Comparison of ENCODE assay signal across 10 cellular contexts in the genomic region with DNA sequence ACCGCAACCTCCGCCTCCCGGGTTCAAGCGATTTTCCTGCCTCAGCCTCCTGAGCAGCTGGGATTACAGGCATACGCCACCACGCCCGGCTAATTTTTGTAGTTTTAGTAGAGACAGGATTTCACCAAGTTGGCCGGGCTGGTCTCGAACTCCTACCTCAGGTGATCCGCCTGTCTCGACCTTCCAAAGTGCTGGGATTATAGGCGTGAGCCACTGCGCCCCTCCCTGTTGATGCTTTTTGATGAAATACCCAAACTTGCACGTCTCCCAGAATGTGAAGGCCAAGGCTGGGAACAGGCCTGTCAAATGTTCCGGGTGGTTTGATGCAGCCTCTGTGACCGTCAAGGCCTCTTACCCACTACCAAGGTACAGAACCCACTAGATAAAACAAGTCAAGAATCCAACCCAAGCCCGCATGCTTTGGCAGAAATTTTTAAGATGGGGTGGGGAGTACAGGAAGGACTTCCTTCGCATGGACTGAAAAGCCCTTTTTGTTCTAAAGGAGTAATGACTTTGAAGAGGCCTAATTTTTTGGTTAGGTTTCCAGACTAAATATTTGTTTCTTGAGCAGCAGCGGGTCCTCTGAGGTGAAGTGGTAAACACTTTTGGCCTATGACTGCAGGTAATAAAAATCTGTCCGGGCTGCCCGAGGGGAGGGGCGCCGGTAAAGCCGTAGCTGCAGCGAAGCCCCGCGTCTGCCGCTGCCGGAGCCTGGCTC. TPM values are rescaled to one million over a fixed set of nuclear protein-coding genes. Genes with fewer than 3 reads are reported as not detected.
DNase-seq lines count a peak whose midpoint lies in the region; ATAC-seq and TF ChIP-seq lines count a peak whose summit lies in the region.
"Had no signal": no experiment of that assay in that cellular context is flagged by ENCODE, and none has a peak within 500 bp of the region (broad histone marks: within the 10 kb centered on the region; RNA-seq: fewer than 3 reads in every experiment).

No MANE protein-coding gene starts in this region.

- H3K9me3 Mint-ChIP-seq in Caco-2 (ENCODE audit: unreplicated experiment), result no peaks in the 10 kb centered on the region

- H3K4me3 Mint-ChIP-seq in Caco-2 (ENCODE audit: unreplicated experiment), result peak overlapping the region; percentile 71
- peak overlapping the region; percentile 63 for H3K4me3 Mint-ChIP-seq in T-helper 17 cell

- DNase-seq in Caco-2 (no peak), T-helper 17 cell (no peak)
- DNase-seq in activated CD4-positive, alpha-beta T cell treated with anti-CD3 and anti-CD28 coated beads for 1 hour, result no peak
- DNase-seq: stimulated activated naive CD4-positive, alpha-beta T cell had no signal

- no peak for TF ChIP-seq CTCF in Caco-2 (IDR thresholded peaks at IDR 0.05; ENCODE audit: insufficient read depth in 1 of 2, low read depth in 1 of 2, low read length in 1 of 2, severe bottlenecking in 1 of 2, unreplicated experiment in 1 of 2)

- H3K36me3 ChIP-seq in Caco-2 (ENCODE audit: control insufficient read depth, insufficient read depth, low read length) (no peaks in the 10 kb centered on the region), muscle layer of duodenum (ENCODE audit: control insufficient read depth in 1 of 2, insufficient read depth in 2 of 2, low read length in 2 of 2) (no peaks in the 10 kb centered on the region)

- no peak for ATAC-seq in T-helper 17 cell
- no peak for ATAC-seq in HG03460 (IDR thresholded peaks at IDR 0.05; ENCODE audit: unreplicated experiment)
- no peak for ATAC-seq in GM21515 (IDR thresholded peaks at IDR 0.05; ENCODE audit: unreplicated experiment)

- H3K27ac ChIP-seq in muscle layer of duodenum (ENCODE audit: low read length), result no peak overlapping the region

- CTCF ChIA-PET in Caco-2 (lab: Charles Lee), result interaction anchor here (1.3 kb wide), 1 partner anchor 10 kb away, joined by 4 read pairs; no protein-coding TSS in a partner anchor

- H3K4me3 ChIP-seq in Caco-2 (ENCODE audit: low read depth, low read length) (peak overlapping the region; percentile 43), muscle layer of duodenum (ENCODE audit: low read depth in 1 of 2, low read length in 2 of 2) (peak overlapping the region; percentile 33 to 57)

- H3K27me3 Mint-ChIP-seq in Caco-2 (ENCODE audit: insufficient read depth, unreplicated experiment) (peaks cover 58% of the 10 kb centered on the region), T-helper 17 cell (peaks cover 88% of the 10 kb centered on the region)

- intact Hi-C loops in Caco-2 (cut with micrococcal nuclease; ENCODE audit: unreplicated experiment), result loop anchor here (1.0 to 10.0 kb wide), 4 partner anchors 203 to 721 kb away; no protein-coding TSS in a partner anchor

- H3K36me3 Mint-ChIP-seq in Caco-2 (ENCODE audit: insufficient read depth, unreplicated experiment) (peaks cover 5% of the 10 kb centered on the region), T-helper 17 cell (ENCODE audit: low read depth) (peaks cover 6% of the 10 kb centered on the region)

- peaks cover 18% of the 10 kb centered on the region for H3K27me3 ChIP-seq in Caco-2 (replicated peaks; ENCODE audit: control insufficient read depth, insufficient read depth, low read length)
- peaks cover 97% of the 10 kb centered on the region for H3K27me3 ChIP-seq in muscle layer of duodenum (ENCODE audit: low read depth, low read length)

- no peak overlapping the region for H3K27ac Mint-ChIP-seq in Caco-2 (ENCODE audit: unreplicated experiment)
- H3K27ac Mint-ChIP-seq in T-helper 17 cell, result peak overlapping the region; percentile 88

- no TSS peak for BruUV-seq in Caco-2 (replicated peaks; lab: Mats Ljungman, UMichigan)

- peaks cover 12% of the 10 kb centered on the region for H3K4me1 Mint-ChIP-seq in Caco-2 (ENCODE audit: low read depth, unreplicated experiment)
- peaks cover 8% of the 10 kb centered on the region for H3K4me1 Mint-ChIP-seq in T-helper 17 cell

- POLR2A ChIA-PET in Caco-2 (lab: Charles Lee), result no interaction called here

- H3K9me3 ChIP-seq in Caco-2 (no peaks in the 10 kb centered on the region), T-helper 17 cell (ENCODE audit: control insufficient read depth, low read length, poor library complexity, severe bottlenecking) (peaks cover 6% of the 10 kb centered on the region), muscle layer of duodenum (ENCODE audit: control insufficient read depth in 1 of 2, low read length in 2 of 2) (no peaks in the 10 kb centered on the region)

- H3K4me1 ChIP-seq in Caco-2 (peaks cover 15% of the 10 kb centered on the region; the same call in 1 of the 2 replicates), muscle layer of duodenum (ENCODE audit: control insufficient read depth in 1 of 2, insufficient read depth in 2 of 2, low read length in 2 of 2) (peaks cover 0 to 53% of the 10 kb centered on the region in 2 donors)

RNA-seq across cellular contexts. Expression of a gene that starts 3.7 kb away (rescaled TPM):
- total RNA-seq in Caco-2 (2022), result 0.07 TPM in 1 of 2 replicates, not detected in the other
- not detected for total RNA-seq in T-helper 17 cell
- total RNA-seq: H4, LHCN-M2, myocyte had no signal

RNA-seq across cellular contexts. Expression of a gene that starts 5.0 kb away (rescaled TPM):
- total RNA-seq in Caco-2 (2022) (not detected in 2 replicates), T-helper 17 cell (not detected)
- total RNA-seq: LHCN-M2, myocyte had no signal

RNA-seq across cellular contexts. Expression of a gene that starts 12.1 kb away (rescaled TPM):
- total RNA-seq in Caco-2 (2022) (not detected in 2 replicates), T-helper 17 cell (not detected)
- total RNA-seq: H4, LHCN-M2, myocyte had no signal

RNA-seq across cellular contexts. Expression of a gene that starts 19.6 kb away (rescaled TPM):
- total RNA-seq in Caco-2 (2022), result not detected in 2 replicates
- not detected for total RNA-seq in T-helper 17 cell
- total RNA-seq: H4, LHCN-M2, myocyte had no signal

RNA-seq across cellular contexts. Expression of a gene that starts 29.1 kb away (rescaled TPM):
- not detected in 2 replicates for total RNA-seq in Caco-2 (2022)
- not detected for total RNA-seq in T-helper 17 cell
- total RNA-seq: H4, LHCN-M2, myocyte had no signal
